Comparison of ENCODE assay signal across 9 cellular contexts in genomic region chr11:128492903-128493569, GRCh38.
DNase-seq lines count a peak whose midpoint lies in the region; ATAC-seq and TF ChIP-seq lines count a peak whose summit lies in the region.
"Had no signal": no experiment of that assay in that cellular context is flagged by ENCODE, and none has a peak within 500 bp of the region (broad histone marks: within the 10 kb centered on the region; RNA-seq: fewer than 3 reads in every experiment).

No MANE protein-coding gene starts in this region.

- ATAC-seq in activated T-cell treated with anti-CD3 and anti-CD28 coated beads, Interleukin-2, amount 50 U/mL, for 4 hours = no peak
- ATAC-seq in thoracic aorta (ENCODE audit: insufficient number of reproducible peaks, low FRiP score, low read depth) = no peak
- ATAC-seq in HG03135 (IDR thresholded peaks at IDR 0.05; ENCODE audit: unreplicated experiment) = no peak
- ATAC-seq in GM19452 (IDR thresholded peaks at IDR 0.05; ENCODE audit: unreplicated experiment) = no peak

- H3K27ac Mint-ChIP-seq in activated CD4-positive, alpha-beta memory T cell treated with anti-CD3 and anti-CD28 coated beads, Interleukin-2, amount 10 ng/mL, durations not matched to agents 7 days and 5 days = peak overlapping the region; percentile 87
- H3K27ac Mint-ChIP-seq in type B pancreatic cell = no peak overlapping the region

- peaks cover 49 to 70% of the 10 kb centered on the region in 2 donors for H3K4me1 ChIP-seq in thoracic aorta (ENCODE audit: control insufficient read depth in 1 of 2, low read depth in 2 of 2)
- H3K4me1 ChIP-seq: HAP-1 had no signal

- CTCF ChIA-PET in activated CD4-positive, alpha-beta memory T cell treated with anti-CD3 and anti-CD28 coated beads, Interleukin-2, amount 10 ng/mL, durations not matched to agents 7 days and 5 days (lab: Charles Lee) = interaction anchor here (0.8 to 2.7 kb wide), 12 partner anchors 9 to 205 kb away, joined by 3 to 13 read pairs (median 4); no protein-coding TSS in a partner anchor

- TF ChIP-seq CTCF in thoracic aorta (IDR thresholded peaks at IDR 0.05) (no peak), type B pancreatic cell (conservative IDR thresholded peaks at IDR 0.05) (no peak)

- no peak overlapping the region for H3K4me3 ChIP-seq in thoracic aorta
- H3K4me3 ChIP-seq: HAP-1 had no signal

- no peaks in the 10 kb centered on the region for H3K27me3 ChIP-seq in thoracic aorta (replicated peaks; ENCODE audit: insufficient read depth)

- H3K9me3 Mint-ChIP-seq in activated T-cell treated with anti-CD3 and anti-CD28 coated beads, Interleukin-2, amount 50 U/mL, for 4 hours = no peaks in the 10 kb centered on the region
- no peaks in the 10 kb centered on the region for H3K9me3 Mint-ChIP-seq in activated CD4-positive, alpha-beta memory T cell treated with anti-CD3 and anti-CD28 coated beads, Interleukin-2, amount 10 ng/mL, durations not matched to agents 7 days and 5 days
- H3K9me3 Mint-ChIP-seq in type B pancreatic cell = peaks cover 5% of the 10 kb centered on the region

- POLR2A ChIA-PET in activated CD4-positive, alpha-beta memory T cell treated with anti-CD3 and anti-CD28 coated beads, Interleukin-2, amount 10 ng/mL, durations not matched to agents 7 days and 5 days (lab: Charles Lee) = interaction anchor here (0.7 to 17.8 kb wide), 16 partner anchors 9 to 337 kb away, joined by 3 to 1025 read pairs (median 8); partner anchors contain the start of gene FLI1

- peaks cover 51% of the 10 kb centered on the region for H3K36me3 Mint-ChIP-seq in activated T-cell treated with anti-CD3 and anti-CD28 coated beads, Interleukin-2, amount 50 U/mL, for 4 hours (ENCODE audit: insufficient read depth)
- H3K36me3 Mint-ChIP-seq in activated CD4-positive, alpha-beta memory T cell treated with anti-CD3 and anti-CD28 coated beads, Interleukin-2, amount 10 ng/mL, durations not matched to agents 7 days and 5 days (ENCODE audit: low read depth) = peaks cover 96% of the 10 kb centered on the region
- peaks cover 30% of the 10 kb centered on the region for H3K36me3 Mint-ChIP-seq in type B pancreatic cell

- peak overlapping the region; percentile 39 to 45 for H3K27ac ChIP-seq in thoracic aorta

- no peaks in the 10 kb centered on the region for H3K27me3 Mint-ChIP-seq in activated T-cell treated with anti-CD3 and anti-CD28 coated beads, Interleukin-2, amount 50 U/mL, for 4 hours (ENCODE audit: low read depth)
- H3K27me3 Mint-ChIP-seq in activated CD4-positive, alpha-beta memory T cell treated with anti-CD3 and anti-CD28 coated beads, Interleukin-2, amount 10 ng/mL, durations not matched to agents 7 days and 5 days = no peaks in the 10 kb centered on the region
- no peaks in the 10 kb centered on the region for H3K27me3 Mint-ChIP-seq in type B pancreatic cell

- no peaks in the 10 kb centered on the region for H3K9me3 ChIP-seq in thoracic aorta
- H3K9me3 ChIP-seq: HAP-1 had no signal

- DNase-seq in activated T-cell treated with anti-CD3 and anti-CD28 coated beads, Interleukin-2, amount 50 U/mL, for 4 hours = no peak
- DNase-seq in activated T-cell treated with anti-CD3 and anti-CD28 coated beads, Interleukin-2, amount 50 U/mL, for 1 hour = no peak
- DNase-seq in activated CD4-positive, alpha-beta memory T cell treated with anti-CD3 and anti-CD28 coated beads, Interleukin-2, amount 10 ng/mL, durations not matched to agents 7 days and 5 days = peak; percentile 69
- DNase-seq in left kidney (ENCODE audit: low read depth, low spot score) (peak; percentile 27), thoracic aorta (ENCODE audit: low spot score) (no peak), type B pancreatic cell (ENCODE audit: extremely low spot score, unreplicated experiment) (no peak)

- H3K4me1 Mint-ChIP-seq in activated T-cell treated with anti-CD3 and anti-CD28 coated beads, Interleukin-2, amount 50 U/mL, for 4 hours (ENCODE audit: low read depth) = peaks cover 98% of the 10 kb centered on the region
- H3K4me1 Mint-ChIP-seq in activated CD4-positive, alpha-beta memory T cell treated with anti-CD3 and anti-CD28 coated beads, Interleukin-2, amount 10 ng/mL, durations not matched to agents 7 days and 5 days = peaks cover 98% of the 10 kb centered on the region
- peaks cover 31% of the 10 kb centered on the region for H3K4me1 Mint-ChIP-seq in type B pancreatic cell (ENCODE audit: unreplicated experiment)

- H3K4me3 Mint-ChIP-seq in activated T-cell treated with anti-CD3 and anti-CD28 coated beads, Interleukin-2, amount 50 U/mL, for 4 hours = peak overlapping the region; percentile 33
- H3K4me3 Mint-ChIP-seq in activated CD4-positive, alpha-beta memory T cell treated with anti-CD3 and anti-CD28 coated beads, Interleukin-2, amount 10 ng/mL, durations not matched to agents 7 days and 5 days = peak overlapping the region; percentile 56
- H3K4me3 Mint-ChIP-seq in type B pancreatic cell = no peak overlapping the region

- H3K36me3 ChIP-seq in thoracic aorta = peaks cover 10% of the 10 kb centered on the region
- H3K36me3 ChIP-seq: HAP-1 had no signal

Comparison
In these comparisons a context has a peak if more than half of its experiments do, and no peak if none do; other contexts are left out.
1. DNase-seq: peak in activated CD4-positive, alpha-beta memory T cell treated with anti-CD3 and anti-CD28 coated beads, Interleukin-2, amount 10 ng/mL, durations not matched to agents 7 days and 5 days (single experiment) and left kidney (single experiment); none in activated T-cell treated with anti-CD3 and anti-CD28 coated beads, Interleukin-2, amount 50 U/mL, for 4 hours (single experiment), activated T-cell treated with anti-CD3 and anti-CD28 coated beads, Interleukin-2, amount 50 U/mL, for 1 hour (single experiment), thoracic aorta (single experiment) and type B pancreatic cell (single experiment).